2 cellular contexts compared by ENCODE assay signal in genomic region chr1:225613006-225613405, GRCh38.
TF ChIP-seq lines count a peak whose summit lies in the region.

No MANE protein-coding gene starts in this region.

TF ChIP-seq in SK-N-SH treated with all-trans-retinoic acid at 6 μM for 48 hours, 23 proteins besides CTCF, POLR2A, EP300 and RAD21 (continued from another document):
- TF ChIP-seq PATZ1 (CRISPR knock-in tag; IDR thresholded peaks at IDR 0.05; ENCODE audit: borderline replicate concordance) (no peak), CSRNP3 (CRISPR knock-in tag; IDR thresholded peaks at IDR 0.05) (no peak), CREB5 (CRISPR knock-in tag; IDR thresholded peaks at IDR 0.05; ENCODE audit: low read depth) (no peak), OSR1 (CRISPR knock-in tag; IDR thresholded peaks at IDR 0.05) (no peak), TOX (CRISPR knock-in tag; IDR thresholded peaks at IDR 0.05; ENCODE audit: borderline replicate concordance) (no peak), TSHZ2 (CRISPR knock-in tag; IDR thresholded peaks at IDR 0.05) (no peak), ZFP30 (CRISPR knock-in tag; IDR thresholded peaks at IDR 0.05) (no peak)

TF ChIP-seq in SK-N-SH, 30 proteins besides CTCF, POLR2A, EP300 and RAD21 (continued from another document):
- TF ChIP-seq NFIC (IDR thresholded peaks at IDR 0.05; ENCODE audit: borderline replicate concordance) (no peak), ELF1 (IDR thresholded peaks at IDR 0.05) (no peak), MAX (IDR thresholded peaks at IDR 0.05; ENCODE audit: low read depth) (no peak), USF1 (IDR thresholded peaks at IDR 0.05; ENCODE audit: borderline replicate concordance, low read depth) (no peak), FOSL2 (IDR thresholded peaks at IDR 0.05; ENCODE audit: borderline replicate concordance, low read depth) (no peak), TEAD4 (IDR thresholded peaks at IDR 0.05; ENCODE audit: borderline replicate concordance, insufficient read depth) (no peak), SMC3 (IDR thresholded peaks at IDR 0.05; ENCODE audit: low read depth, low read length) (no peak), FOXM1 (IDR thresholded peaks at IDR 0.05; ENCODE audit: low read depth) (no peak), REST (IDR thresholded peaks at IDR 0.05; ENCODE audit: low read depth, low read length) (no peak), RFX5 (IDR thresholded peaks at IDR 0.05; ENCODE audit: low read length) (no peak)
